ENCODE assay signal across 8 cellular contexts in genomic region chr17:39729280-39729851, GRCh38. TPM values are rescaled to one million over a fixed set of nuclear protein-coding genes. Genes with fewer than 3 reads are reported as not detected.
DNase-seq lines count a peak whose midpoint lies in the region; ATAC-seq and TF ChIP-seq lines count a peak whose summit lies in the region.

No MANE protein-coding gene starts in this region.

- peak overlapping the region; percentile 80 for H3K27ac ChIP-seq in colonic mucosa

- no peaks in the 10 kb centered on the region for H3K36me3 ChIP-seq in colonic mucosa

- H3K27ac Mint-ChIP-seq in natural killer cell = peak overlapping the region; percentile 89 to 96

- H3K4me1 ChIP-seq in colonic mucosa = peaks cover 7% of the 10 kb centered on the region

- no peaks in the 10 kb centered on the region for H3K27me3 Mint-ChIP-seq in natural killer cell (ENCODE audit: low read depth in 2 of 2)

- peak overlapping the region; percentile 89 for H3K4me3 Mint-ChIP-seq in natural killer cell

- no peaks in the 10 kb centered on the region for H3K36me3 Mint-ChIP-seq in natural killer cell

- DNase-seq in AG09309 (ENCODE audit: low read depth) = no peak
- DNase-seq in Jurkat, Clone E6-1 (ENCODE audit: low read depth, low spot score) = no peak
- no peak for DNase-seq in colonic mucosa
- DNase-seq in natural killer cell = no peak
- DNase-seq in HK-2 (ENCODE audit: unreplicated experiment) = no peak
- DNase-seq in NCI-H2227 (lab: John Stamatoyannopoulos, UW; ENCODE audit: unreplicated experiment) = no peak
- DNase-seq in sciatic nerve (ENCODE audit: low spot score) = no peak

- H3K9me3 Mint-ChIP-seq in natural killer cell = no peaks in the 10 kb centered on the region

- no peaks in the 10 kb centered on the region for H3K27me3 ChIP-seq in colonic mucosa

- peaks cover 18 to 41% of the 10 kb centered on the region in 2 donors for H3K4me1 Mint-ChIP-seq in natural killer cell

- ATAC-seq in natural killer cell = no peak
- no peak for ATAC-seq in HG02571 (IDR thresholded peaks at IDR 0.05; ENCODE audit: unreplicated experiment)
- no peak for ATAC-seq in sciatic nerve

- H3K9ac ChIP-seq in colonic mucosa (ENCODE audit: low read depth in 2 of 2, low read length in 2 of 2) = peak overlapping the region; percentile 88 to 97

- no peaks in the 10 kb centered on the region for H3K9me3 ChIP-seq in colonic mucosa

- H3K4me3 ChIP-seq in AG09309 (ENCODE audit: control insufficient read depth, low read depth, low read length) (peak overlapping the region; percentile 73), colonic mucosa (peak overlapping the region; percentile 58)
- H3K4me3 ChIP-seq in Jurkat, Clone E6-1 (ENCODE audit: low read length) = peak overlapping the region; percentile 72

- intact Hi-C loops in colonic mucosa (cut with DNase I) (no loop called here), natural killer cell (cut with micrococcal nuclease) (no loop called here), sciatic nerve (cut with DNase I) (no loop called here)

- no peak for TF ChIP-seq CTCF in AG09309 (IDR thresholded peaks at IDR 0.05; ENCODE audit: control insufficient read depth, insufficient read depth, low read depth, low read length, missing control alignments)
- no peak for TF ChIP-seq CTCF in colonic mucosa (IDR thresholded peaks at IDR 0.05)
- TF ChIP-seq CTCF in natural killer cell (IDR thresholded peaks at IDR 0.05) = no peak

RNA-seq across cellular contexts. Expression of gene MIEN1, which starts 1.0 kb away (rescaled TPM):
- 93.5 TPM for polyA plus RNA-seq in Jurkat, Clone E6-1 (2012; ENCODE audit: insufficient read depth, insufficient read length)
- 100 to 1,000 TPM in 1 of 2 donors, 10 to 100 TPM in 1; 74.1 to 103 TPM for total RNA-seq in colonic mucosa
- total RNA-seq in natural killer cell = 10 to 100 TPM; 48.8 to 55.2 (median 51.6) TPM
- 18.5 TPM for total RNA-seq in sciatic nerve

RNA-seq across cellular contexts. Expression of gene GRB7, which starts 8.4 kb away (rescaled TPM):
- not detected for polyA plus RNA-seq in Jurkat, Clone E6-1 (2012; ENCODE audit: insufficient read depth, insufficient read length)
- 10 to 100 TPM; 22.4 to 40.9 TPM for total RNA-seq in colonic mucosa
- total RNA-seq in natural killer cell = under 1 TPM in 1 of 3 donors, not detected in 2; 0.27 TPM
- total RNA-seq in sciatic nerve = 1.6 TPM

RNA-seq across cellular contexts. Expression of gene ERBB2, which starts 29.5 kb away (rescaled TPM):
- 1.7 TPM for polyA plus RNA-seq in Jurkat, Clone E6-1 (2012; ENCODE audit: insufficient read depth, insufficient read length)
- 100 to 1,000 TPM; 153 to 174 TPM for total RNA-seq in colonic mucosa
- total RNA-seq in natural killer cell = 100 to 1,000 TPM in 1 of 3 donors, 10 to 100 TPM in 2; 77.6 to 115 (median 82.1) TPM
- 131 TPM for total RNA-seq in sciatic nerve

RNA-seq across cellular contexts. Expression of gene PGAP3, which starts 41.5 kb away (rescaled TPM):
- polyA plus RNA-seq in Jurkat, Clone E6-1 (2012; ENCODE audit: insufficient read depth, insufficient read length) = 1.6 TPM
- total RNA-seq in colonic mucosa = 10 to 100 TPM; 37.3 to 42.0 TPM
- 10 to 100 TPM; 45.8 to 57.8 (median 52.4) TPM for total RNA-seq in natural killer cell
- total RNA-seq in sciatic nerve = 16.0 TPM
